6 cellular contexts compared by ENCODE assay signal in genomic region chr1:154956557-154956956, GRCh38. TPM values are rescaled to one million over a fixed set of nuclear protein-coding genes. Genes with fewer than 3 reads are reported as not detected.
DNase-seq lines count a peak whose midpoint lies in the region; ATAC-seq and TF ChIP-seq lines count a peak whose summit lies in the region.

No MANE protein-coding gene starts in this region.

- TF ChIP-seq CTCF in upper lobe of left lung (IDR thresholded peaks at IDR 0.05), result no peak

- H3K27me3 Mint-ChIP-seq in activated T-cell treated with anti-CD3 and anti-CD28 coated beads, Interleukin-2, amount 50 U/mL, for 24 hours, result no peaks in the 10 kb centered on the region

- H3K27me3 ChIP-seq in right cardiac atrium (ENCODE audit: control insufficient read depth, insufficient read depth) (no peaks in the 10 kb centered on the region), upper lobe of left lung (no peaks in the 10 kb centered on the region)

- peak overlapping the region; percentile 89 for H3K4me3 Mint-ChIP-seq in activated T-cell treated with anti-CD3 and anti-CD28 coated beads, Interleukin-2, amount 50 U/mL, for 24 hours

- no peak for TF ChIP-seq EP300 in upper lobe of left lung (IDR thresholded peaks at IDR 0.05)

- H3K4me1 ChIP-seq in right cardiac atrium (ENCODE audit: control insufficient read depth, insufficient read depth, low read length), result peaks cover 24% of the 10 kb centered on the region
- peaks cover 42 to 76% (median 53%) of the 10 kb centered on the region in 4 donors for H3K4me1 ChIP-seq in upper lobe of left lung

- WGBS in right cardiac atrium, result 8% methylated on average over 6 of the region's 6 CpGs
- 17 to 23% methylated on average over 5 to 6 of the region's 6 CpGs for WGBS in upper lobe of left lung, 2 donors

- TF ChIP-seq POLR2A in upper lobe of left lung (IDR thresholded peaks at IDR 0.05), result no peak

- no peak for DNase-seq in activated T-cell treated with anti-CD3 and anti-CD28 coated beads, Interleukin-2, amount 50 U/mL, for 24 hours
- DNase-seq in activated T-cell treated with anti-CD3 and anti-CD28 coated beads for 4 hours, result no peak
- DNase-seq in right cardiac atrium, result peak in 2 of 3 donors; percentile 85 to 88
- DNase-seq in upper lobe of left lung, result no peak
- DNase-seq in NCI-H2171 (lab: John Stamatoyannopoulos, UW), result no peak

- H3K4me3 ChIP-seq in right cardiac atrium (ENCODE audit: low read length) (peak overlapping the region; percentile 95), upper lobe of left lung (peak overlapping the region in 3 of 4 donors; percentile 56 to 75 (median 57))

- H3K27ac ChIP-seq in right cardiac atrium (ENCODE audit: low read length) (peak overlapping the region; percentile 98), upper lobe of left lung (peak overlapping the region; percentile 73 to 85 (median 76))

- H3K9me3 ChIP-seq in right cardiac atrium (ENCODE audit: control insufficient read depth, low read length) (no peaks in the 10 kb centered on the region), upper lobe of left lung (no peaks in the 10 kb centered on the region)

- peaks cover 39% of the 10 kb centered on the region for H3K36me3 Mint-ChIP-seq in activated T-cell treated with anti-CD3 and anti-CD28 coated beads, Interleukin-2, amount 50 U/mL, for 24 hours (ENCODE audit: low read depth)

- peak overlapping the region; percentile 96 for H3K27ac Mint-ChIP-seq in activated T-cell treated with anti-CD3 and anti-CD28 coated beads, Interleukin-2, amount 50 U/mL, for 24 hours

- no peaks in the 10 kb centered on the region for H3K9me3 Mint-ChIP-seq in activated T-cell treated with anti-CD3 and anti-CD28 coated beads, Interleukin-2, amount 50 U/mL, for 24 hours

- H3K36me3 ChIP-seq in upper lobe of left lung, result peaks cover 3 to 17% (median 13%) of the 10 kb centered on the region in 4 donors

- intact Hi-C loops in right cardiac atrium (cut with DNase I), result loop anchor here in 1 of 4 donors (10.0 kb wide), 1 partner anchor 108 kb away; the partner anchor contains the start of gene EFNA4

- ATAC-seq in right cardiac atrium, result peak; percentile 15 to 25
- ATAC-seq in upper lobe of left lung (ENCODE audit: low FRiP score in 2 of 2), result peak in 1 of 2 donors; percentile 3
- ATAC-seq in HG03025 (IDR thresholded peaks at IDR 0.05; ENCODE audit: low FRiP score, unreplicated experiment), result no peak

- H3K4me1 Mint-ChIP-seq in activated T-cell treated with anti-CD3 and anti-CD28 coated beads, Interleukin-2, amount 50 U/mL, for 24 hours (ENCODE audit: low read depth), result peaks cover 80% of the 10 kb centered on the region

RNA-seq across cellular contexts. Expression of gene PBXIP1, which starts 0.7 kb away (rescaled TPM):
- total RNA-seq in right cardiac atrium (100 to 1,000 TPM in 1 of 4 donors, 10 to 100 TPM in 3; 84.8 to 104 (median 90.1) TPM), upper lobe of left lung (100 to 1,000 TPM in 1 of 6 donors, 10 to 100 TPM in 5; 72.1 to 108 (median 83.7) TPM)
- 82.9 TPM for polyA plus RNA-seq in right cardiac atrium

RNA-seq across cellular contexts. Expression of gene PYGO2, which starts 5.0 kb away (rescaled TPM):
- total RNA-seq in right cardiac atrium (10 to 100 TPM; 14.6 to 22.0 (median 18.6) TPM), upper lobe of left lung (10 to 100 TPM; 20.1 to 41.9 (median 27.5) TPM)
- 14.3 TPM for polyA plus RNA-seq in right cardiac atrium

RNA-seq across cellular contexts. Expression of gene SHC1, which starts 14.0 kb away (rescaled TPM):
- total RNA-seq in right cardiac atrium (10 to 100 TPM; 63.2 to 81.7 (median 71.4) TPM), upper lobe of left lung (100 to 1,000 TPM in 1 of 6 donors, 10 to 100 TPM in 5; 55.5 to 130 (median 69.1) TPM)
- polyA plus RNA-seq in right cardiac atrium, result 37.9 TPM

RNA-seq across cellular contexts. Expression of gene CKS1B, which starts 17.9 kb away (rescaled TPM):
- total RNA-seq in right cardiac atrium (10 to 100 TPM; 19.9 to 28.1 (median 23.4) TPM), upper lobe of left lung (10 to 100 TPM in 5 of 6 donors, 1 to 10 TPM in 1; 9.9 to 31.1 (median 22.5) TPM)
- 28.9 TPM for polyA plus RNA-seq in right cardiac atrium

RNA-seq across cellular contexts. Expression of gene PMVK, which starts 20.0 kb away (rescaled TPM):
- total RNA-seq in right cardiac atrium, result 10 to 100 TPM; 51.5 to 74.3 (median 61.8) TPM
- 74.0 TPM for polyA plus RNA-seq in right cardiac atrium
- total RNA-seq in upper lobe of left lung, result 10 to 100 TPM in 5 of 6 donors, 1 to 10 TPM in 1; 9.4 to 51.6 (median 29.8) TPM

Comparison
In these comparisons a context has a peak if more than half of its experiments do, and no peak if none do; other contexts are left out.
1. DNase-seq: peak in right cardiac atrium (2 of 3); none in activated T-cell treated with anti-CD3 and anti-CD28 coated beads, Interleukin-2, amount 50 U/mL, for 24 hours (single experiment), activated T-cell treated with anti-CD3 and anti-CD28 coated beads for 4 hours (single experiment), upper lobe of left lung (0 of 2) and NCI-H2171 (single experiment).